Comparison of ENCODE assay signal across 30 cellular contexts in the genomic region with DNA sequence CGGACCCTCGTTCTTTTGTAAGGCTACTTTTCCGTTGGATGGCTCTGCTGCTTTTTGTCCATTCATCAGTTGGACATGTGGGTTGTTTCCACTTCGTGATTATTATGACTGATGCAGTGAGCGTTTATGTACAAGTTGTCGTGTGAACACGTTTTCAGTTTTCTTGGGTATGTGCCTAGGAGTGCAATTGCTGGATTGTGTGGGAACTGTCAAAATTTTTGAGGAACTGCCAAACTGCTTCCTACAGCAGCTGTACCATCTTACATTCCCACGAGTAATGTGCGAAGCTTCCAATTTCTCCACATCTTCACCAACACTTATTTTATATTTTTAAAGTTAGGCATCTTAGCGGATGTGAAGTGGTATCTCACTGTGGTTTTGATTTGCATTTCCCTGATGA. TPM values are rescaled to one million over a fixed set of nuclear protein-coding genes. Genes with fewer than 3 reads are reported as not detected.
"Had no signal": no experiment of that assay in that cellular context is flagged by ENCODE, and none has a peak within 500 bp of the region (broad histone marks: within the 10 kb centered on the region; RNA-seq: fewer than 3 reads in every experiment).

No MANE protein-coding gene starts in this region.

- FAIRE-seq: keratinocyte had no signal

- H3K27me3 Mint-ChIP-seq: type B pancreatic cell had no signal

- H3K9me3 Mint-ChIP-seq: dendritic cell treated with granulocyte-macrophage colony-stimulating factor and Interleukin-4, amounts not matched to agents 40 ng/mL and 50 ng/mL, for 4 days; endodermal cell; naive thymus-derived CD8-positive, alpha-beta T cell; nephron progenitor cell; stimulated activated memory B cell treated with anti-CD40 and anti-IgM and Interleukin-4, amounts not matched to agents 10 μg/mL and 1 μg/mL and 100 μg/mL, for 72 hours; type B pancreatic cell had no signal

- H3K4me3 Mint-ChIP-seq: dendritic cell treated with granulocyte-macrophage colony-stimulating factor and Interleukin-4, amounts not matched to agents 40 ng/mL and 50 ng/mL, for 4 days; endodermal cell; naive thymus-derived CD8-positive, alpha-beta T cell; nephron progenitor cell; stimulated activated memory B cell treated with anti-CD40 and anti-IgM and Interleukin-4, amounts not matched to agents 10 μg/mL and 1 μg/mL and 100 μg/mL, for 72 hours; type B pancreatic cell had no signal

- H3K4me3 ChIP-seq: colonic mucosa, lower lobe of right lung, prostate gland, right atrium auricular region, spleen, testis, tibial artery had no signal

- DNase-seq: colonic mucosa; effector CD8-positive, alpha-beta T cell; endodermal cell; foreskin melanocyte; head of caudate nucleus; left ventricle myocardium superior; lower lobe of right lung; naive thymus-derived CD8-positive, alpha-beta T cell; nephron progenitor cell; nucleus accumbens; stimulated activated CD4-positive, alpha-beta T cell treated with anti-CD3 and anti-CD28 coated beads, Interleukin-4, amount 100 ng/mL, for 4 hours; stimulated activated naive CD8-positive, alpha-beta T cell treated with anti-CD3 and anti-CD28 coated beads, Interleukin-15, Interleukin-2, amounts not matched to agents 100 U/mL and 50 U/mL, for 24 hours; substantia nigra; testis; tibial artery had no signal

- ATAC-seq: esophagus mucosa; left ventricle myocardium superior; lower lobe of right lung; naive thymus-derived CD8-positive, alpha-beta T cell; sciatic nerve; stimulated activated memory B cell treated with anti-CD40 and anti-IgM and Interleukin-4, amounts not matched to agents 10 μg/mL and 1 μg/mL and 100 μg/mL, for 72 hours; stimulated activated naive CD8-positive, alpha-beta T cell treated with anti-CD3 and anti-CD28 coated beads, Interleukin-15, Interleukin-2, amounts not matched to agents 100 U/mL and 50 U/mL, for 24 hours had no signal

- H3K36me3 Mint-ChIP-seq: naive thymus-derived CD8-positive, alpha-beta T cell; stimulated activated memory B cell treated with anti-CD40 and anti-IgM and Interleukin-4, amounts not matched to agents 10 μg/mL and 1 μg/mL and 100 μg/mL, for 72 hours; type B pancreatic cell had no signal

- H3K4me1 ChIP-seq: colonic mucosa, lower lobe of right lung, prostate gland, right atrium auricular region, spleen, testis had no signal

- H3K27ac ChIP-seq: colonic mucosa, epithelial cell of prostate, lower lobe of right lung, prostate gland, right atrium auricular region, spleen, testis, tibial artery had no signal

- H3K36me3 ChIP-seq: colonic mucosa, lower lobe of right lung, prostate gland, right atrium auricular region, spleen, tibial artery had no signal

- H3K4me1 Mint-ChIP-seq: naive thymus-derived CD8-positive, alpha-beta T cell; stimulated activated memory B cell treated with anti-CD40 and anti-IgM and Interleukin-4, amounts not matched to agents 10 μg/mL and 1 μg/mL and 100 μg/mL, for 72 hours had no signal

- H3K9me3 ChIP-seq: colonic mucosa, lower lobe of right lung, prostate gland, right atrium auricular region, spleen, testis, tibial artery had no signal

- H3K27ac Mint-ChIP-seq: dendritic cell treated with granulocyte-macrophage colony-stimulating factor and Interleukin-4, amounts not matched to agents 40 ng/mL and 50 ng/mL, for 4 days; endodermal cell; nephron progenitor cell; stimulated activated memory B cell treated with anti-CD40 and anti-IgM and Interleukin-4, amounts not matched to agents 10 μg/mL and 1 μg/mL and 100 μg/mL, for 72 hours; type B pancreatic cell had no signal

- H3K27me3 ChIP-seq: colonic mucosa, right atrium auricular region, testis had no signal

RNA-seq across cellular contexts. Expression of gene FKBP6, which starts 10.4 kb away (rescaled TPM):
- total RNA-seq: colonic mucosa; endodermal cell; esophagus mucosa; glomerular endothelial cell; left ventricle myocardium superior; mesenteric fat pad; naive thymus-derived CD8-positive, alpha-beta T cell; osteocyte; right atrium auricular region; sciatic nerve; spleen; urinary bladder had no signal
- polyA plus RNA-seq: keratinocyte; naive thymus-derived CD8-positive, alpha-beta T cell; urinary bladder had no signal

RNA-seq across cellular contexts. Expression of gene TRIM50, which starts 10.4 kb away (rescaled TPM):
- total RNA-seq: colonic mucosa, esophagus mucosa, glomerular endothelial cell, lower lobe of right lung, myocyte, osteocyte, right atrium auricular region had no signal
- polyA plus RNA-seq: keratinocyte; naive thymus-derived CD8-positive, alpha-beta T cell had no signal
